10 cellular contexts compared by ENCODE assay signal in genomic region chr2:191618046-191618788, GRCh38. TPM values are rescaled to one million over a fixed set of nuclear protein-coding genes. Genes with fewer than 3 reads are reported as not detected.
A peak's percentile ranks its signal among the peaks of the same experiment; 100 is the strongest.
DNase-seq lines count a peak whose midpoint lies in the region; ATAC-seq, FAIRE-seq and TF ChIP-seq lines count a peak whose summit lies in the region.
"Had no signal": no experiment of that assay in that cellular context is flagged by ENCODE, and none has a peak within 500 bp of the region (broad histone marks: within the 10 kb centered on the region; RNA-seq: fewer than 3 reads in every experiment).

No MANE protein-coding gene starts in this region.

- H2AFZ ChIP-seq in PC-9 (no peak overlapping the region), keratinocyte (ENCODE audit: control insufficient read depth, low read length) (peak overlapping the region; percentile 10)

- H3K27ac ChIP-seq in PC-9, result peak overlapping the region; percentile 23; the same call in 1 of the 2 replicates
- H3K27ac ChIP-seq in keratinocyte (ENCODE audit: control insufficient read depth, insufficient read depth, low read length), result no peak overlapping the region
- H3K27ac ChIP-seq in small intestine (ENCODE audit: low read depth in 1 of 2, low read length in 1 of 2), result peak overlapping the region in 1 of 2 donors; percentile 11
- no peak overlapping the region for H3K27ac ChIP-seq in prostate gland

- BruUV-seq in PC-9 (replicated peaks; lab: Mats Ljungman, UMichigan), result no TSS peak

- H3K4me2 ChIP-seq in PC-9 (no peak overlapping the region), keratinocyte (ENCODE audit: control insufficient read depth, extremely low read depth, insufficient read depth, low read depth, low read length) (no peak overlapping the region)

- WGBS in small intestine, 3 donors, result 72 to 86% (median 85%) methylated on average over 3 of the region's 3 CpGs
- WGBS in prostate gland, result 75% methylated on average over 3 of the region's 3 CpGs

- intact Hi-C loops in PC-9 (cut with micrococcal nuclease; ENCODE audit: unreplicated experiment) (no loop called here), prostate gland (cut with DNase I) (no loop called here)

- TF ChIP-seq POLR2A in GM12891 (IDR thresholded peaks at IDR 0.05; ENCODE audit: low read depth, low read length) (no peak), prostate gland (IDR thresholded peaks at IDR 0.05) (no peak)

- no peak overlapping the region for H3K9ac ChIP-seq in keratinocyte (ENCODE audit: control insufficient read depth, extremely low read depth, insufficient read depth, low read length)

- peak; percentile 41 for FAIRE-seq in GM12891 (lab: Jason Lieb, UNC)
- no peak for FAIRE-seq in keratinocyte (lab: Jason Lieb, UNC)
- FAIRE-seq in small intestine (lab: Jason Lieb, UNC), result no peak

- POLR2A ChIA-PET in PC-9 (lab: Charles Lee; ENCODE audit: unreplicated experiment), result interaction anchor here (0.5 to 1.0 kb wide), 5 partner anchors 36 to 564 kb away, joined by 3 to 7 read pairs (median 3); no protein-coding TSS in a partner anchor

- peak; percentile 15 for ATAC-seq in GM21360 (IDR thresholded peaks at IDR 0.05; ENCODE audit: unreplicated experiment)
- no peak for ATAC-seq in left lobe of liver

- H3K9me1 ChIP-seq in keratinocyte (ENCODE audit: control insufficient read depth, extremely low read depth, insufficient read depth, low read length), result no peaks in the 10 kb centered on the region

- H3K36me3 ChIP-seq in PC-9 (ENCODE audit: low read depth), result no peaks in the 10 kb centered on the region
- H3K36me3 ChIP-seq in keratinocyte (ENCODE audit: control insufficient read depth in 2 of 2, extremely low read depth in 1 of 2, insufficient read depth in 2 of 2, low read length in 2 of 2), result no peaks in the 10 kb centered on the region
- no peaks in the 10 kb centered on the region for H3K36me3 ChIP-seq in BE2C
- H3K36me3 ChIP-seq in small intestine (ENCODE audit: control insufficient read depth in 2 of 2, insufficient read depth in 2 of 2, low read length in 2 of 2), result no peaks in the 10 kb centered on the region
- no peaks in the 10 kb centered on the region for H3K36me3 ChIP-seq in prostate gland

- peaks cover 31% of the 10 kb centered on the region for H3F3A ChIP-seq in PC-9 (ENCODE audit: insufficient read depth, low read depth)

- H3K9me3 ChIP-seq in PC-9 (ENCODE audit: insufficient read depth, low read depth) (no peaks in the 10 kb centered on the region), keratinocyte (ENCODE audit: control insufficient read depth, low read depth, low read length) (no peaks in the 10 kb centered on the region), BE2C (no peaks in the 10 kb centered on the region), small intestine (ENCODE audit: control insufficient read depth, low read depth) (no peaks in the 10 kb centered on the region), prostate gland (no peaks in the 10 kb centered on the region)

- dilution Hi-C loops in keratinocyte (cut with MboI; ENCODE audit: extremely low pct_ligation_motif_present, low sequenced_read_pairs), result no loop called here

- TF ChIP-seq CTCF in PC-9 (conservative IDR thresholded peaks at IDR 0.05) (no peak), keratinocyte (optimal IDR thresholded peaks at IDR 0.05 in 1 of 3, IDR thresholded peaks at IDR 0.05 in 1 of 3, conservative IDR thresholded peaks at IDR 0.05 in 1 of 3; ENCODE audit: extremely low read depth in 1 of 3, insufficient read depth in 2 of 3, low read length in 3 of 3) (no peak), BE2C (IDR thresholded peaks at IDR 0.05; ENCODE audit: low read depth, low read length) (no peak), prostate gland (IDR thresholded peaks at IDR 0.05) (no peak)

- H3K27me3 ChIP-seq in PC-9 (ENCODE audit: insufficient read depth, low read depth), result no peaks in the 10 kb centered on the region
- H3K27me3 ChIP-seq in keratinocyte (ENCODE audit: control insufficient read depth, extremely low read depth, insufficient read depth, low read length), result no peaks in the 10 kb centered on the region
- no peaks in the 10 kb centered on the region for H3K27me3 ChIP-seq in BE2C
- no peaks in the 10 kb centered on the region for H3K27me3 ChIP-seq in small intestine (ENCODE audit: control insufficient read depth in 2 of 2, insufficient read depth in 2 of 2, low read length in 2 of 2)
- no peaks in the 10 kb centered on the region for H3K27me3 ChIP-seq in prostate gland (replicated peaks; ENCODE audit: insufficient read depth)

- H3K4me1 ChIP-seq in PC-9 (replicated peaks; ENCODE audit: insufficient read depth) (peaks cover 52% of the 10 kb centered on the region), keratinocyte (ENCODE audit: control insufficient read depth, extremely low read depth, insufficient read depth, low read length) (peaks cover 17% of the 10 kb centered on the region), BE2C (no peaks in the 10 kb centered on the region), small intestine (ENCODE audit: control insufficient read depth in 2 of 2, insufficient read depth in 1 of 2, low read depth in 1 of 2, low read length in 1 of 2) (no peaks in the 10 kb centered on the region), prostate gland (replicated peaks) (no peaks in the 10 kb centered on the region)

- DNase-seq in GM12891 (ENCODE audit: insufficient read length, low spot score) (no peak), PC-9 (no peak), keratinocyte (ENCODE audit: low read depth, low spot score) (no peak), BE2C (no peak), small intestine (no peak), left lobe of liver (ENCODE audit: low spot score) (no peak), prostate gland (ENCODE audit: low spot score) (no peak)
- DNase-seq: NCI-H446 treated with DMSO at 0.1 percent for 48 hours, T1000 had no signal

- H4K20me1 ChIP-seq in PC-9 (ENCODE audit: insufficient read depth) (no peaks in the 10 kb centered on the region), keratinocyte (ENCODE audit: control insufficient read depth, extremely low read depth, insufficient read depth, low read length) (no peaks in the 10 kb centered on the region)

- H3K4me3 ChIP-seq in PC-9 (no peak overlapping the region), keratinocyte (ENCODE audit: control insufficient read depth in 2 of 3, extremely low read depth in 1 of 3, insufficient read depth in 2 of 3, low read depth in 1 of 3, low read length in 3 of 3) (no peak overlapping the region), BE2C (ENCODE audit: low read depth, low read length) (no peak overlapping the region), small intestine (ENCODE audit: low read depth in 1 of 2, low read length in 2 of 2) (no peak overlapping the region), prostate gland (no peak overlapping the region)

- CTCF ChIA-PET in PC-9 (lab: Charles Lee), result interaction anchor here (1.9 kb wide), 1 partner anchor 51 kb away, joined by 5 read pairs; no protein-coding TSS in a partner anchor

- H3K9me2 ChIP-seq in PC-9 (ENCODE audit: insufficient read depth), result no peaks in the 10 kb centered on the region

- H3K79me2 ChIP-seq in PC-9 (ENCODE audit: low read depth), result no peaks in the 10 kb centered on the region
- no peaks in the 10 kb centered on the region for H3K79me2 ChIP-seq in keratinocyte (ENCODE audit: control insufficient read depth, insufficient read depth, low read length)

TF ChIP-seq in GM12891, 5 proteins besides CTCF, POLR2A, EP300 and RAD21:
- no peak for TF ChIP-seq POLR2AphosphoS5 (IDR thresholded peaks at IDR 0.05; ENCODE audit: low read depth, low read length)
- peak; percentile 29; the same call in 1 of the 2 replicates for TF ChIP-seq SPI1 (IDR thresholded peaks at IDR 0.05; ENCODE audit: low read depth, low read length)

RNA-seq across cellular contexts. Expression of gene NABP1, which starts 59.7 kb away (rescaled TPM):
- 7.8 TPM for polyA plus RNA-seq in GM12891 (2012; ENCODE audit: low read depth, missing spikeins)
- total RNA-seq in PC-9 (2021) (39.0 and 46.5 TPM in 2 replicates), left lobe of liver (5.9 TPM), prostate gland (10 to 100 TPM in 1 of 2 donors, 1 to 10 TPM in 1; 3.8 to 28.3 TPM)
- polyA plus RNA-seq in keratinocyte (18.4 to 29.3 TPM (median 22.8 TPM) in 3 replicates), small intestine (10 to 100 TPM; 14.4 to 44.7 (median 33.0) TPM)
- polyA plus RNA-seq in keratinocyte (2011; ENCODE audit: low read depth), result 29.0 TPM
- 9.9 and 14.9 TPM in 2 replicates for polyA plus RNA-seq in keratinocyte (2011; cell fraction: cytosol; rRNA removed)
- polyA plus RNA-seq in keratinocyte (2011; cell fraction: nucleus; rRNA removed), result 56.3 and 69.3 TPM in 2 replicates
- polyA plus RNA-seq in keratinocyte (2012; ENCODE audit: low replicate concordance), result 21.3 and 25.4 TPM in 2 replicates
- polyA minus RNA-seq in keratinocyte, result 5.5 to 50.9 TPM (median 24.0 TPM) in 3 replicates
- 16.3 TPM for polyA minus RNA-seq in keratinocyte (2011; cell fraction: cytosol; rRNA and poly(A)+ RNA removed)
- 45.1 and 82.4 TPM in 2 replicates for polyA minus RNA-seq in keratinocyte (2011; cell fraction: nucleus; rRNA and poly(A)+ RNA removed)
- polyA plus RNA-seq in BE2C (2012; ENCODE audit: insufficient read depth, insufficient read length, low read depth), result 2.1 TPM
